In the genomic region with DNA sequence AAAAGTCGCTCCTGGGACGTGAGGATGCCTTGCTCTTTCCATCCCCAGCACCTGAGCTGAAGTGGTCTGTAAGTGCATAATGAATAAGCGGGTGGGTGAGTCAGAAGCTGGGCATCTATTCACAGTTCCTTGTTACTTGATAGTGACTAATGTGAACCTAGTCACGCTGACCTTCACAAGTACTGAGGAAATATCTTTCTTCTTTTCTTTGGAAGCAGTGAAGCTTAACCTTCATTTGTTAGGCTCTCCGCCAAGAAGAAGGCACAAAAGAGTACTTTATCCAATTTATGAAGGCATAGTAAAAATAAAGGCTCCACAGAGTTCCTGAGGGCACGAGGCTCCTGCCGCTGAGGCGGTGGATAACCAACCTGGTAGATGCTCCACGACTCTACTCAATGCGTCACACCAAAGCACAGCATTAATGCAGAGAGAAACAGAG, we compare ENCODE assay signal across 8 cellular contexts.
DNase-seq lines count a peak whose midpoint lies in the region; ATAC-seq and TF ChIP-seq lines count a peak whose summit lies in the region.
"Had no signal": no experiment of that assay in that cellular context is flagged by ENCODE, and none has a peak within 500 bp of the region (broad histone marks: within the 10 kb centered on the region; RNA-seq: fewer than 3 reads in every experiment).

No MANE protein-coding gene starts in this region.

- peak; percentile 6 for DNase-seq in GOT3 (lab: John Stamatoyannopoulos, UW)
- peak; percentile 7 for DNase-seq in NCI-H345 treated with DMSO at 0.1 percent for 48 hours (lab: John Stamatoyannopoulos, UW; ENCODE audit: unreplicated experiment)
- DNase-seq in epithelial cell of prostate (ENCODE audit: low read depth, low spot score) = peak; percentile 80
- DNase-seq in pulmonary artery endothelial cell (ENCODE audit: low read depth, low spot score) = peak; percentile 83
- DNase-seq in effector CD4-positive, alpha-beta T cell = no peak
- DNase-seq: activated CD8-positive, alpha-beta memory T cell treated with anti-CD3 and anti-CD28 coated beads for 24 hours had no signal

- ATAC-seq in GM18870 (IDR thresholded peaks at IDR 0.05; ENCODE audit: unreplicated experiment) (no peak), GM18505 (IDR thresholded peaks at IDR 0.05; ENCODE audit: unreplicated experiment) (no peak)

- no peak for TF ChIP-seq POLR2A in GM18505 (IDR thresholded peaks at IDR 0.05; ENCODE audit: borderline replicate concordance, extremely low read depth, insufficient read depth, insufficient read length)

- H3K27ac ChIP-seq in epithelial cell of prostate = peak overlapping the region; percentile 25
